ENCODE assay signal across 17 cellular contexts in genomic region chr7:36971515-36972139, GRCh38.
A peak's percentile ranks its signal among the peaks of the same experiment; 100 is the strongest.
DNase-seq lines count a peak whose midpoint lies in the region; ATAC-seq, FAIRE-seq and TF ChIP-seq lines count a peak whose summit lies in the region.
"Had no signal": no experiment of that assay in that cellular context is flagged by ENCODE, and none has a peak within 500 bp of the region (broad histone marks: within the 10 kb centered on the region; RNA-seq: fewer than 3 reads in every experiment).

No MANE protein-coding gene starts in this region.

- H3K9me3 Mint-ChIP-seq in activated T-helper 2 cell treated with anti-CD3 and anti-CD28 coated beads, Interferon-gamma antibody, Interleukin-2, Interleukin-4, amounts not matched to agents 10 μg/mL and 5 μg/mL and 100 μg/mL, durations not matched to agents 14 hours and 24 hours and 36 hours: no peaks in the 10 kb centered on the region

- no peaks in the 10 kb centered on the region for H3K36me3 ChIP-seq in mesodermal cell (ENCODE audit: control insufficient read depth, insufficient read depth, low read length)
- no peaks in the 10 kb centered on the region for H3K36me3 ChIP-seq in MM.1S (replicated peaks; ENCODE audit: insufficient read depth, low read length)
- H3K36me3 ChIP-seq in mammary epithelial cell (ENCODE audit: insufficient read depth, low read length): no peaks in the 10 kb centered on the region
- peaks cover 4% of the 10 kb centered on the region for H3K36me3 ChIP-seq in left ventricle myocardium inferior

- CTCF ChIA-PET in A549 (lab: Yijun Ruan, JAX) (interaction anchor here (0.8 to 3.8 kb wide), 5 partner anchors 9 to 531 kb away, joined by 3 to 24 read pairs (median 4); no protein-coding TSS in a partner anchor), mammary epithelial cell (lab: Charles Lee; ENCODE audit: low non-redundant PET) (no interaction called here)

- in situ Hi-C loops in mammary epithelial cell (cut with MboI; ENCODE audit: low sequenced_read_pairs in 2 of 2): no loop called here

- no peaks in the 10 kb centered on the region for H3K36me3 Mint-ChIP-seq in T-helper 17 cell (ENCODE audit: low read depth)
- H3K36me3 Mint-ChIP-seq in activated T-helper 2 cell treated with anti-CD3 and anti-CD28 coated beads, Interferon-gamma antibody, Interleukin-2, Interleukin-4, amounts not matched to agents 10 μg/mL and 5 μg/mL and 100 μg/mL, durations not matched to agents 14 hours and 24 hours and 36 hours (ENCODE audit: low read depth): peaks cover 30% of the 10 kb centered on the region

- 0 out of 5 replicates have a peak, but pooled peaks of 1 of the 2 experiments have one; percentile 17 for TF ChIP-seq EP300 in A549 (IDR thresholded peaks at IDR 0.05)

- H3K4me3 Mint-ChIP-seq in T-helper 17 cell: no peak overlapping the region
- H3K4me3 Mint-ChIP-seq in activated T-helper 2 cell treated with anti-CD3 and anti-CD28 coated beads, Interferon-gamma antibody, Interleukin-2, Interleukin-4, amounts not matched to agents 10 μg/mL and 5 μg/mL and 100 μg/mL, durations not matched to agents 14 hours and 24 hours and 36 hours (ENCODE audit: low read depth): no peak overlapping the region
- H3K4me3 Mint-ChIP-seq: activated naive CD8-positive, alpha-beta T cell treated with anti-CD3 and anti-CD28 coated beads, Interleukin-2, amount 10 ng/mL, durations not matched to agents 7 days and 5 days; neural crest cell had no signal

- ATAC-seq in A549 (no peak), T-helper 17 cell (no peak)
- ATAC-seq: left cardiac atrium had no signal

- H3K27me3 Mint-ChIP-seq in T-helper 17 cell: no peaks in the 10 kb centered on the region
- no peaks in the 10 kb centered on the region for H3K27me3 Mint-ChIP-seq in activated T-helper 2 cell treated with anti-CD3 and anti-CD28 coated beads, Interferon-gamma antibody, Interleukin-2, Interleukin-4, amounts not matched to agents 10 μg/mL and 5 μg/mL and 100 μg/mL, durations not matched to agents 14 hours and 24 hours and 36 hours (ENCODE audit: low read depth)
- H3K27me3 Mint-ChIP-seq: activated naive CD8-positive, alpha-beta T cell treated with anti-CD3 and anti-CD28 coated beads, Interleukin-2, amount 10 ng/mL, durations not matched to agents 7 days and 5 days had no signal

- peak overlapping the region; percentile 14 for H3K27ac Mint-ChIP-seq in T-helper 17 cell
- H3K27ac Mint-ChIP-seq in activated T-helper 2 cell treated with anti-CD3 and anti-CD28 coated beads, Interferon-gamma antibody, Interleukin-2, Interleukin-4, amounts not matched to agents 10 μg/mL and 5 μg/mL and 100 μg/mL, durations not matched to agents 14 hours and 24 hours and 36 hours: no peak overlapping the region

- H2AFZ ChIP-seq in MM.1S (ENCODE audit: low read length) (no peak overlapping the region), mammary epithelial cell (ENCODE audit: low read depth, low read length) (no peak overlapping the region)

- intact Hi-C loops in mammary epithelial cell (cut with micrococcal nuclease): no loop called here
- intact Hi-C loops in left ventricle myocardium inferior (cut with micrococcal nuclease): no loop called here
- intact Hi-C loops in activated T-helper 2 cell treated with anti-CD3 and anti-CD28 coated beads, Interferon-gamma antibody, Interleukin-2, Interleukin-4, amounts not matched to agents 10 μg/mL and 5 μg/mL and 100 μg/mL, durations not matched to agents 14 hours and 24 hours and 36 hours (cut with micrococcal nuclease): no loop called here

- H3K9ac ChIP-seq in MM.1S (ENCODE audit: low read length) (no peak overlapping the region), mammary epithelial cell (ENCODE audit: insufficient read depth, low read length) (no peak overlapping the region)

- no peaks in the 10 kb centered on the region for H3K9me2 ChIP-seq in MM.1S (replicated peaks; ENCODE audit: insufficient read depth, low read length)

- H3K9me3 ChIP-seq in A549 (no peaks in the 10 kb centered on the region), T-helper 17 cell (ENCODE audit: control insufficient read depth, low read length, poor library complexity, severe bottlenecking) (no peaks in the 10 kb centered on the region), mesodermal cell (ENCODE audit: control insufficient read depth, low read length) (no peaks in the 10 kb centered on the region), MM.1S (replicated peaks; ENCODE audit: insufficient read depth, low read length) (no peaks in the 10 kb centered on the region), mammary epithelial cell (replicated peaks; ENCODE audit: insufficient read depth, low read length) (no peaks in the 10 kb centered on the region), left ventricle myocardium inferior (replicated peaks) (no peaks in the 10 kb centered on the region)
- H3K9me3 ChIP-seq: suprapubic skin had no signal

- no peaks in the 10 kb centered on the region for H3F3A ChIP-seq in MM.1S (ENCODE audit: insufficient read depth, low read length)

- H3K27me3 ChIP-seq in MM.1S (replicated peaks; ENCODE audit: insufficient read depth, low read length): no peaks in the 10 kb centered on the region
- no peaks in the 10 kb centered on the region for H3K27me3 ChIP-seq in mammary epithelial cell (ENCODE audit: insufficient read depth, low read length)
- no peaks in the 10 kb centered on the region for H3K27me3 ChIP-seq in left ventricle myocardium inferior (ENCODE audit: low read depth)
- H3K27me3 ChIP-seq: suprapubic skin had no signal

- H3K79me2 ChIP-seq in MM.1S (ENCODE audit: low read length) (0 out of 2 replicates have a peak, but pooled peaks cover 4% of the 10 kb centered on the region), mammary epithelial cell (ENCODE audit: insufficient read depth, low read length) (no peaks in the 10 kb centered on the region)

- no peak for TF ChIP-seq CTCF in A549 (IDR thresholded peaks at IDR 0.05)
- TF ChIP-seq CTCF in MM.1S (IDR thresholded peaks at IDR 0.05; ENCODE audit: low read length): no peak
- TF ChIP-seq CTCF in mammary epithelial cell (conservative IDR thresholded peaks at IDR 0.05 in 1 of 2, IDR thresholded peaks at IDR 0.05 in 1 of 2; ENCODE audit: extremely low read depth in 1 of 2, insufficient read depth in 1 of 2, low read depth in 1 of 2, low read length in 2 of 2): no peak
- no peak for TF ChIP-seq CTCF in left ventricle myocardium inferior (IDR thresholded peaks at IDR 0.05; ENCODE audit: borderline replicate concordance)

- TF ChIP-seq RAD21 in A549 (conservative IDR thresholded peaks at IDR 0.05 in 1 of 2, IDR thresholded peaks at IDR 0.05 in 1 of 2): no peak

- H3K4me3 ChIP-seq in A549: no peak overlapping the region
- no peak overlapping the region for H3K4me3 ChIP-seq in mesodermal cell (ENCODE audit: extremely low read depth, insufficient read depth, low read length, poor library complexity, severe bottlenecking)
- H3K4me3 ChIP-seq in MM.1S (ENCODE audit: low read length): no peak overlapping the region
- no peak overlapping the region for H3K4me3 ChIP-seq in mammary epithelial cell (replicated peaks in 1 of 3; ENCODE audit: insufficient read depth in 1 of 3, low read depth in 2 of 3, low read length in 3 of 3)
- no peak overlapping the region for H3K4me3 ChIP-seq in left ventricle myocardium inferior
- H3K4me3 ChIP-seq: suprapubic skin had no signal

- no peak for FAIRE-seq in A549 (lab: Jason Lieb, UNC)

- dilution Hi-C loops in mammary epithelial cell (cut with HindIII; ENCODE audit: low sequenced_read_pairs): no loop called here

- H3K4me1 Mint-ChIP-seq in T-helper 17 cell: peaks cover 24% of the 10 kb centered on the region
- peaks cover 22% of the 10 kb centered on the region for H3K4me1 Mint-ChIP-seq in activated T-helper 2 cell treated with anti-CD3 and anti-CD28 coated beads, Interferon-gamma antibody, Interleukin-2, Interleukin-4, amounts not matched to agents 10 μg/mL and 5 μg/mL and 100 μg/mL, durations not matched to agents 14 hours and 24 hours and 36 hours (ENCODE audit: low read depth)

- H3K4me2 ChIP-seq in A549: peak overlapping the region; percentile 47
- H3K4me2 ChIP-seq in MM.1S (ENCODE audit: low read depth, low read length): no peak overlapping the region
- H3K4me2 ChIP-seq in mammary epithelial cell (ENCODE audit: insufficient read depth, low read depth, low read length): no peak overlapping the region

- POLR2A ChIA-PET in A549 (lab: Yijun Ruan, JAX): no interaction called here

- BruUV-seq in mammary epithelial cell (replicated peaks; lab: Mats Ljungman, UMichigan): no TSS peak

- 28% methylated on average over 9 of the region's 9 CpGs for WGBS in A549 (ENCODE audit: missing lambda C conversion rate)
- WGBS in mesodermal cell (ENCODE audit: insufficient coverage in 2 of 2), 2 experiments: 80 to 93% methylated on average over 1 to 3 of the region's 9 CpGs
- WGBS in mammary epithelial cell (ENCODE audit: low coverage, missing lambda C conversion rate): 85% methylated on average over 9 of the region's 9 CpGs

- no peak for TF ChIP-seq POLR2A in A549 (IDR thresholded peaks at IDR 0.05; ENCODE audit: low read length)

- peak in 1 of 2 experiments; percentile 26 for DNase-seq in A549 (ENCODE audit: low read depth in 1 of 2, low spot score in 1 of 2)
- DNase-seq in NCI-H1092 (lab: John Stamatoyannopoulos, UW): peak; percentile 74
- DNase-seq in T-helper 17 cell: no peak
- no peak for DNase-seq in MM.1S
- no peak for DNase-seq in mammary epithelial cell
- DNase-seq in left ventricle myocardium inferior: no peak
- DNase-seq in activated T-helper 2 cell treated with anti-CD3 and anti-CD28 coated beads, Interferon-gamma antibody, Interleukin-2, Interleukin-4, amounts not matched to agents 10 μg/mL and 5 μg/mL and 100 μg/mL, durations not matched to agents 14 hours and 24 hours and 36 hours (ENCODE audit: low spot score): no peak
- DNase-seq: activated CD4-positive, CD25-positive, alpha-beta regulatory T cell; activated CD8-positive, alpha-beta memory T cell treated with anti-CD3 and anti-CD28 coated beads, Interleukin-2, amount 50 U/mL, for 48 hours; activated naive CD8-positive, alpha-beta T cell treated with anti-CD3 and anti-CD28 coated beads, Interleukin-2, amount 10 ng/mL, durations not matched to agents 7 days and 5 days; glutamatergic neuron; H7; Kasumi-1; left cardiac atrium had no signal

- H3K27ac ChIP-seq in A549: 0 out of 6 replicates have a peak overlapping the region, but pooled peaks of 1 of the 2 experiments have one; percentile 16
- peak overlapping the region; percentile 36 for H3K27ac ChIP-seq in mesodermal cell (ENCODE audit: low read depth, low read length, severe bottlenecking)
- H3K27ac ChIP-seq in MM.1S (ENCODE audit: low read length): no peak overlapping the region
- no peak overlapping the region for H3K27ac ChIP-seq in mammary epithelial cell (ENCODE audit: insufficient read depth, low read depth, low read length)
- no peak overlapping the region for H3K27ac ChIP-seq in left ventricle myocardium inferior (replicated peaks)
- H3K27ac ChIP-seq: suprapubic skin had no signal

- H3K4me1 ChIP-seq in A549 (peaks cover 10% of the 10 kb centered on the region), mesodermal cell (ENCODE audit: control insufficient read depth, insufficient read depth, low read length, poor library complexity, severe bottlenecking) (peaks cover 6% of the 10 kb centered on the region), MM.1S (ENCODE audit: low read length) (no peaks in the 10 kb centered on the region), mammary epithelial cell (ENCODE audit: insufficient read depth, low read length) (no peaks in the 10 kb centered on the region), left ventricle myocardium inferior (peaks cover 20% of the 10 kb centered on the region)

- no peaks in the 10 kb centered on the region for H4K20me1 ChIP-seq in MM.1S (ENCODE audit: insufficient read depth, low read length)
- no peaks in the 10 kb centered on the region for H4K20me1 ChIP-seq in mammary epithelial cell (ENCODE audit: insufficient read depth, low read length)
